29 cellular contexts compared by ENCODE assay signal in the genomic region with DNA sequence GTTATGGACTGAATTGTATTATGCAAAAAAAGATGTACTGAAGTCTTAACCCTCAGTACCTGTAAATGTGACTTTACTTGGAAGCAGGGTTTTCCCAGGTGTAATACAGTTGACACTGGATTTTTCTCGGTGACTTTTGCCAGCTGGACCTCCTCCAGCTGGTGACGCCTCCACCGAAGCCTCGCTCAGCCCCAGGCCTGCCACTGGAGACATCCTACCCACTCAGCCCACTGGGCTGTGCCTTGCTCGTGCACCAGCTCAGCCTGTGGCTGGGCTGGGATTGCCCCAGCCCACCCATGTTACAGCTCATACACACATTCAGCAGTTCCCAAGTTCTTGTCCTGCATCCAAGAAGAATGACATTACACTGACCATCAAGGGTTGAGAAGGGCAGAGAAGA. TPM values are rescaled to one million over a fixed set of nuclear protein-coding genes. Genes with fewer than 3 reads are reported as not detected.
DNase-seq lines count a peak whose midpoint lies in the region; ATAC-seq, FAIRE-seq and TF ChIP-seq lines count a peak whose summit lies in the region.
"Had no signal": no experiment of that assay in that cellular context is flagged by ENCODE, and none has a peak within 500 bp of the region (broad histone marks: within the 10 kb centered on the region; RNA-seq: fewer than 3 reads in every experiment).

No MANE protein-coding gene starts in this region.

- H3K4me3 ChIP-seq in right atrium auricular region, result no peak overlapping the region
- H3K4me3 ChIP-seq in left ventricle myocardium inferior, result no peak overlapping the region
- H3K4me3 ChIP-seq in pancreas, result no peak overlapping the region
- H3K4me3 ChIP-seq: BLaER1, K562 had no signal

- DNase-seq in Right ventricle myocardium superior, result peak; percentile 46
- no peak for DNase-seq in right atrium auricular region (ENCODE audit: low spot score)
- DNase-seq in left ventricle myocardium inferior, result peak; percentile 25
- peak; percentile 23 to 71 (median 66) for DNase-seq in pancreas
- DNase-seq in NCI-H524 (lab: John Stamatoyannopoulos, UW), result no peak
- no peak for DNase-seq in SHP77 treated with DMSO at 0.1 percent for 48 hours (lab: John Stamatoyannopoulos, UW)
- DNase-seq: CD4-positive, CD25-positive, alpha-beta regulatory T cell; DMS153; DND-41; Kasumi-1; NCI-H1092 treated with DMSO at 0.1 percent for 48 hours; NCI-H1436; NCI-H187 treated with DMSO at 0.1 percent for 48 hours; NCI-H2171 treated with DMSO at 0.1 percent for 48 hours; NCI-H446; NCI-H526 had no signal

- no peaks in the 10 kb centered on the region for H3K9me3 ChIP-seq in right atrium auricular region
- no peaks in the 10 kb centered on the region for H3K9me3 ChIP-seq in left ventricle myocardium inferior (replicated peaks)
- H3K9me3 ChIP-seq in pancreas, result no peaks in the 10 kb centered on the region
- H3K9me3 ChIP-seq: BLaER1 had no signal

- no peak for FAIRE-seq in pancreas (lab: Jason Lieb, UNC)
- FAIRE-seq: A204.1, GM12892, GM19239, H54, K562 had no signal

- peaks cover 0 to 5% of the 10 kb centered on the region in 2 donors for H3K4me1 ChIP-seq in right atrium auricular region
- H3K4me1 ChIP-seq in left ventricle myocardium inferior, result peaks cover 10% of the 10 kb centered on the region
- H3K4me1 ChIP-seq in pancreas, result peaks cover 0 to 4% (median 0%) of the 10 kb centered on the region in 3 donors
- H3K4me1 ChIP-seq: BLaER1 had no signal

- H3K36me3 ChIP-seq in right atrium auricular region (no peaks in the 10 kb centered on the region), left ventricle myocardium inferior (peaks cover 6% of the 10 kb centered on the region), pancreas (no peaks in the 10 kb centered on the region)
- H3K36me3 ChIP-seq: BLaER1 had no signal

- intact Hi-C loops in Right ventricle myocardium superior (cut with DNase I), result no loop called here
- intact Hi-C loops in left ventricle myocardium inferior (cut with micrococcal nuclease), result no loop called here
- intact Hi-C loops in pancreas (cut with DNase I), result no loop called here

- ATAC-seq in Right ventricle myocardium superior (ENCODE audit: poor library complexity) (peak; percentile 58), pancreas (peak; percentile 68 to 88 (median 76)), HG03135 (IDR thresholded peaks at IDR 0.05; ENCODE audit: unreplicated experiment) (no peak)
- ATAC-seq: K562, Panc1 had no signal

- H3K27ac ChIP-seq in right atrium auricular region, result no peak overlapping the region
- no peak overlapping the region for H3K27ac ChIP-seq in left ventricle myocardium inferior (replicated peaks)
- H3K27ac ChIP-seq in pancreas, result no peak overlapping the region
- H3K27ac ChIP-seq: BLaER1, RWPE1 had no signal

- H3K27me3 ChIP-seq in right atrium auricular region, result no peaks in the 10 kb centered on the region
- no peaks in the 10 kb centered on the region for H3K27me3 ChIP-seq in left ventricle myocardium inferior (ENCODE audit: low read depth)
- no peaks in the 10 kb centered on the region for H3K27me3 ChIP-seq in pancreas
- H3K27me3 ChIP-seq: BLaER1 had no signal

- TF ChIP-seq CTCF in right atrium auricular region (IDR thresholded peaks at IDR 0.05) (no peak), left ventricle myocardium inferior (IDR thresholded peaks at IDR 0.05; ENCODE audit: borderline replicate concordance) (no peak), pancreas (IDR thresholded peaks at IDR 0.05) (no peak)

- whole genome bisulfite sequencing in pancreas, 2 donors, result 30% methylated on average over 5 of the region's 5 CpGs

RNA-seq across cellular contexts. Expression of a gene that starts 42.4 kb away (rescaled TPM):
- 36.4 TPM for total RNA-seq in Right ventricle myocardium superior
- 10 to 100 TPM; 21.7 to 40.6 TPM for total RNA-seq in right atrium auricular region
- 23.0 TPM for total RNA-seq in left ventricle myocardium inferior
- not detected for total RNA-seq in pancreas
- polyA plus RNA-seq in pancreas, result under 1 TPM in 1 of 2 donors, not detected in 1; 0.12 TPM
- total RNA-seq: CD4-positive, CD25-positive, alpha-beta regulatory T cell; HT-29; K562; M059J; OCI-LY7 had no signal
- polyA plus RNA-seq: AG04450 had no signal

Comparison
In these comparisons a context has a peak if more than half of its experiments do, and no peak if none do; other contexts are left out.
1. DNase-seq: peak in Right ventricle myocardium superior (single experiment), left ventricle myocardium inferior (single experiment) and pancreas (6 of 6); none in right atrium auricular region (single experiment), NCI-H524 (0 of 2) and SHP77 treated with DMSO at 0.1 percent for 48 hours (single experiment).
2. RNA of a gene that starts 42.4 kb away (total RNA-seq): 21.7 to 40.6 TPM in right atrium auricular region, 36.4 TPM in Right ventricle myocardium superior (single experiment) and 23.0 TPM in left ventricle myocardium inferior (single experiment); not detected in pancreas; every median in the first group is over 10 times any median in the second.